Comparison of ENCODE assay signal across 17 cellular contexts in the genomic region with DNA sequence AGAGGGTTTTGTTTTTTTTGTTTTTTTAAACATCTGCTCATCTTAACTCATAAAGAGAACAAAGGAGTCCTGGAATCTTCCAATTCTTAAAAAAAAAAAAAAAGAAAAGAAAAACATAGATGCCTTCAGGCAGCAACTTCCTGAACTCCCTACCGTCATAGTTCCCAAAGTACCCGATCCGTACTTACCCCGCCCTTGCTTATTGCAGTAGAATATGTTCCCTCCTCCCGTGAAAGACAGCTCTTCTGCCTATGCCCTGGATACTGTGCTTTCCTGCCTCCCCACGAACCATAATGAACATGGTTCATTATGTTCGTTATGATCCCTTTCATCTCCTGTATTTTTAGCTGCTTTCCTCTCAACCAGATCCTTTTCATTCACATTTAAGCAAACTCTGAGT. TPM values are rescaled to one million over a fixed set of nuclear protein-coding genes. Genes with fewer than 3 reads are reported as not detected.
DNase-seq lines count a peak whose midpoint lies in the region; ATAC-seq lines count a peak whose summit lies in the region.
"Had no signal": no experiment of that assay in that cellular context is flagged by ENCODE, and none has a peak within 500 bp of the region (broad histone marks: within the 10 kb centered on the region; RNA-seq: fewer than 3 reads in every experiment).

No MANE protein-coding gene starts in this region.

- H3K27me3 Mint-ChIP-seq in IgD-negative memory B cell, result no peaks in the 10 kb centered on the region
- H3K27me3 Mint-ChIP-seq in T-helper 17 cell, result no peaks in the 10 kb centered on the region

- no peak for ATAC-seq in T-helper 17 cell
- no peak for ATAC-seq in GM18870 (IDR thresholded peaks at IDR 0.05; ENCODE audit: unreplicated experiment)
- no peak for ATAC-seq in HG02970 (IDR thresholded peaks at IDR 0.05; ENCODE audit: low FRiP score, unreplicated experiment)
- ATAC-seq: HepG2 had no signal

- H3K4me1 Mint-ChIP-seq in IgD-negative memory B cell (peaks cover 1 to 9% (median 3%) of the 10 kb centered on the region in 3 donors), T-helper 17 cell (peaks cover 13% of the 10 kb centered on the region)

- no peak overlapping the region for H3K4me3 Mint-ChIP-seq in IgD-negative memory B cell
- no peak overlapping the region for H3K4me3 Mint-ChIP-seq in T-helper 17 cell

- H3K9me3 Mint-ChIP-seq in IgD-negative memory B cell, result peaks cover 0 to 2% (median 0%) of the 10 kb centered on the region in 3 donors

- H3K27ac Mint-ChIP-seq in IgD-negative memory B cell (peak overlapping the region in 2 of 3 donors; percentile 28 to 65), T-helper 17 cell (peak overlapping the region; percentile 61)

- DNase-seq in T-helper 17 cell (no peak), dermis blood vessel endothelial cell (peak; percentile 34), smooth muscle cell of the brain vasculature (ENCODE audit: low read depth, low spot score) (peak; percentile 6)
- DNase-seq in stimulated activated CD4-positive, alpha-beta T cell treated with anti-CD3 and anti-CD28 coated beads, Interleukin-4, amount 100 ng/mL, for 4 hours, result no peak
- DNase-seq: ACHN, C1 segment of cervical spinal cord, DMS79, NCI-H1417 treated with DMSO at 0.1 percent for 48 hours, NCI-H1930, NCI-H226, NCI-H524, PC-9 had no signal

- peaks cover 9% of the 10 kb centered on the region for H3K36me3 Mint-ChIP-seq in IgD-negative memory B cell
- peaks cover 20% of the 10 kb centered on the region for H3K36me3 Mint-ChIP-seq in T-helper 17 cell (ENCODE audit: low read depth)

- no peaks in the 10 kb centered on the region for H3K9me3 ChIP-seq in T-helper 17 cell (ENCODE audit: control insufficient read depth, low read length, poor library complexity, severe bottlenecking)
- H3K9me3 ChIP-seq: SJSA1 had no signal

RNA-seq across cellular contexts. Expression of a gene that starts 40.3 kb away (rescaled TPM):
- 26.6 TPM for polyA plus RNA-seq in IgD-negative memory B cell
- total RNA-seq in T-helper 17 cell (10 to 100 TPM; 34.3 to 44.4 TPM), dermis blood vessel endothelial cell (119 and 131 TPM in 2 replicates)

Comparison
In these comparisons a context has a peak if more than half of its experiments do, and no peak if none do; other contexts are left out.
1. DNase-seq: peak in dermis blood vessel endothelial cell (single experiment) and smooth muscle cell of the brain vasculature (single experiment); none in T-helper 17 cell (0 of 3) and stimulated activated CD4-positive, alpha-beta T cell treated with anti-CD3 and anti-CD28 coated beads, Interleukin-4, amount 100 ng/mL, for 4 hours (0 of 2).